ENCODE assay signal across 1 cellular context in the genomic region with DNA sequence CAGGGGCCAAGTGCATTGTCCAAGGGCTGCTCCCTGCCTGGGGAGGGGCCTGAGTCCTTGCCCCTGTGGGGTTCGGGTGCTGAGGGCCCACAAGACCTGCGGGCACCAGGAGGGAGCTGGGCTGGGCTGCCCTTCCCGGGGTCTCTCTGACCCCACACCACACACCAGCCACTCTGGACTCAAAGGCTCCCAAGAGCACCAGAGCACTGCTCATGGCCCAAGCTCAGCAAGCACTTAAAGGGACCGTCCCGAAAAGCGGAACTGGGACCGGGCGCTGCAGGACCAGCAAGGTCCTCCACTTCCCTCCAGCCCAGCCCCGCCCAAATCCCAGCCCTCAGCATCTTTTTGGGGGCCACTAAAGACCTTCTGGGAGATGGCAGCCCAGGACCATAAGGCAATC.
TF ChIP-seq lines count a peak whose summit lies in the region.

No MANE protein-coding gene starts in this region.

TF ChIP-seq in IMR-90, 13 proteins besides CTCF, POLR2A, EP300 and RAD21:
- TF ChIP-seq RCOR1 (IDR thresholded peaks at IDR 0.05; ENCODE audit: insufficient replicate concordance, low read length) (no peak), RFX5 (IDR thresholded peaks at IDR 0.05; ENCODE audit: low read depth, low read length) (no peak), MAFK (IDR thresholded peaks at IDR 0.05; ENCODE audit: low read depth, low read length) (no peak), BHLHE40 (IDR thresholded peaks at IDR 0.05; ENCODE audit: low read depth, low read length) (no peak), NFE2L2 (IDR thresholded peaks at IDR 0.05; ENCODE audit: low read depth, low read length) (no peak), MAZ (IDR thresholded peaks at IDR 0.05; ENCODE audit: borderline replicate concordance, low read depth, low read length) (no peak), FOS (IDR thresholded peaks at IDR 0.05; ENCODE audit: low read depth, low read length) (no peak), SMC3 (IDR thresholded peaks at IDR 0.05; ENCODE audit: low read depth, low read length) (no peak), CEBPB (IDR thresholded peaks at IDR 0.05; ENCODE audit: low read depth, low read length) (no peak), MXI1 (IDR thresholded peaks at IDR 0.05; ENCODE audit: borderline replicate concordance, low read depth, low read length) (no peak)
- TF ChIP-seq, protein P1, sequence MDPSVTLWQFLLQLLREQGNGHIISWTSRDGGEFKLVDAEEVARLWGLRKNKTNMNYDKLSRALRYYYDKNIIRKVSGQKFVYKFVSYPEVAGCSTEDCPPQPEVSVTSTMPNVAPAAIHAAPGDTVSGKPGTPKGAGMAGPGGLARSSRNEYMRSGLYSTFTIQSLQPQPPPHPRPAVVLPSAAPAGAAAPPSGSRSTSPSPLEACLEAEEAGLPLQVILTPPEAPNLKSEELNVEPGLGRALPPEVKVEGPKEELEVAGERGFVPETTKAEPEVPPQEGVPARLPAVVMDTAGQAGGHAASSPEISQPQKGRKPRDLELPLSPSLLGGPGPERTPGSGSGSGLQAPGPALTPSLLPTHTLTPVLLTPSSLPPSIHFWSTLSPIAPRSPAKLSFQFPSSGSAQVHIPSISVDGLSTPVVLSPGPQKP (IDR thresholded peaks at IDR 0.05; ENCODE audit: borderline replicate concordance, low read depth, low read length), result no peak
- TF ChIP-seq, protein P2, sequence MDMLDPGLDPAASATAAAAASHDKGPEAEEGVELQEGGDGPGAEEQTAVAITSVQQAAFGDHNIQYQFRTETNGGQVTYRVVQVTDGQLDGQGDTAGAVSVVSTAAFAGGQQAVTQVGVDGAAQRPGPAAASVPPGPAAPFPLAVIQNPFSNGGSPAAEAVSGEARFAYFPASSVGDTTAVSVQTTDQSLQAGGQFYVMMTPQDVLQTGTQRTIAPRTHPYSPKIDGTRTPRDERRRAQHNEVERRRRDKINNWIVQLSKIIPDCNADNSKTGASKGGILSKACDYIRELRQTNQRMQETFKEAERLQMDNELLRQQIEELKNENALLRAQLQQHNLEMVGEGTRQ (IDR thresholded peaks at IDR 0.05; ENCODE audit: low read depth, low read length), result no peak
